ENCODE assay signal across 1 cellular context in genomic region chr15:79003896-79004295, GRCh38.
TF ChIP-seq lines count a peak whose summit lies in the region.

No MANE protein-coding gene starts in this region.

TF ChIP-seq in endothelial cell of umbilical vein, 7 proteins besides CTCF, POLR2A, EP300 and RAD21 (continued from another document):
- TF ChIP-seq MAX (IDR thresholded peaks at IDR 0.05; ENCODE audit: insufficient read depth, insufficient read length) (no peak), GATA2 (IDR thresholded peaks at IDR 0.05; ENCODE audit: insufficient read depth, insufficient read length, low read depth, low read length) (no peak), MYC (IDR thresholded peaks at IDR 0.05; ENCODE audit: low read depth, low read length) (no peak), FOS (IDR thresholded peaks at IDR 0.05; ENCODE audit: borderline replicate concordance, insufficient read depth, low read length) (no peak), POLR2AphosphoS5 (IDR thresholded peaks at IDR 0.05; ENCODE audit: insufficient read depth, low read depth, low read length) (no peak)
